7 cellular contexts compared by ENCODE assay signal in the genomic region with DNA sequence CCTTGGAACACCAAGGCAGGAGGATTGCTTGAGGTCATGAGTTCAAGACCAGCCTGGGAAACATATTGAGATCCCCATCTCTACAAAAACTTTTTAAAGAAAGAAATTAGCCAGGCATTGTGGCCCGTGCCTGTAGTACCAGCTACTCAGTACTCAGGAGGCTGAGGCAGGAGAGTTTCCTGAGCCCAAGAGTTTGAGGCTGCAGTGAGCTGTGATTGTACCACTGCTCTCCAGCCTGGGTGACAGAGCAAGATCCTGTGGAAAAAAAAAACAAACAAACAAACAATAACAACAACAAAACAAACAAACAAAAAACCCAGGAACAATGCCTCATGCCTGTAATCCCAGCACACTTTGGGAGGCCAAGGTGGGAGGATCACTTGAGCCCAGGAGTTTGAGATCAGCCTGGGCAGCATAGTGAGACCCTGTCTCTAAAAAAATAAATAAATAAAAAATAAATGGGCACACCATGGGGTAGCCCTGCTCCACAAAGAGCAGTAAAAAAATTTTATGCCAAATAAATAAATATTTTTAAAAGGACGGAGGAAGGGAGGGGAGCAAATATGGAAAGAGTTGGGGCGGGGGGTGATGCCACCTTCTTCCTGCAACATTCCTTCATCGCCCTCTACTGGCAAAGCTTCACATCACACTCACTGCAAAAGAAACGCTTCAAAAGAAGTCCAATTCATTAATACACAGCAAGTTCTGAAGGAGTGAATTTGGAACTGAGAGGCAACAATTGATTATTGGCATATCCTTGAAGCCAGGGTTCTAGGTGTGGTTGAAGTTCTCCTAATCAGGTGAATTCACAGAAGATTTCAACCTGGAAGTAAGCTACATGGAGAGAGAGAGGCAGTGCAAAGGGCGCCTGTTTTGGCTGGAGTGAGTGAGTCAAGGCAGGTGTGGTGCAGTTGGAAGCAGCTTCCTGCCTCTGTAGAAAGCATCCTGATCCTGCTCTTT. TPM values are rescaled to one million over a fixed set of nuclear protein-coding genes. Genes with fewer than 3 reads are reported as not detected.
DNase-seq lines count a peak whose midpoint lies in the region; ATAC-seq, FAIRE-seq and TF ChIP-seq lines count a peak whose summit lies in the region.

No MANE protein-coding gene starts in this region.

- H3K4me3 Mint-ChIP-seq in activated T-helper 17 cell treated with anti-CD3 and anti-CD28 coated beads, Interleukin-2, amount 50 U/mL, for 72 hours = no peak overlapping the region

- no CpG with 5 or more reads among the region's 6 CpGs for WGBS in trophoblast cell (ENCODE audit: extremely low coverage, insufficient coverage, insufficient read length)

- H2BK12ac ChIP-seq in trophoblast cell (ENCODE audit: low read length) = peak overlapping the region; percentile 71

- no peak overlapping the region for H3K4me2 ChIP-seq in trophoblast cell (ENCODE audit: low read length)

- no peaks in the 10 kb centered on the region for H3K27me3 ChIP-seq in trophoblast cell (ENCODE audit: insufficient read depth, low read length)

- H3K4me3 ChIP-seq in GM08714 (ENCODE audit: low read length) = peak overlapping the region; percentile 0; the same call in 1 of the 2 replicates
- H3K4me3 ChIP-seq in foreskin fibroblast (ENCODE audit: low read depth in 1 of 2, low read length in 2 of 2) = no peak overlapping the region
- no peak overlapping the region for H3K4me3 ChIP-seq in trophoblast cell (ENCODE audit: low read depth, low read length)

- no peak overlapping the region for H2AFZ ChIP-seq in trophoblast cell (ENCODE audit: insufficient read depth, low read length, poor library complexity)

- no peaks in the 10 kb centered on the region for H3K36me3 Mint-ChIP-seq in activated T-helper 17 cell treated with anti-CD3 and anti-CD28 coated beads, Interleukin-2, amount 50 U/mL, for 72 hours (ENCODE audit: low read depth)

- H2BK120ac ChIP-seq in trophoblast cell (ENCODE audit: insufficient read depth, low read length, poor library complexity) = no peak overlapping the region

- no peak overlapping the region for H2BK5ac ChIP-seq in trophoblast cell (ENCODE audit: low read depth, low read length, poor library complexity)

- peak; percentile 61 for ATAC-seq in HG03354 (IDR thresholded peaks at IDR 0.05; ENCODE audit: poor library complexity, severe bottlenecking, unreplicated experiment)
- ATAC-seq in activated T-helper 17 cell treated with anti-CD3 and anti-CD28 coated beads, Interleukin-2, amount 50 U/mL, for 72 hours (replicated peaks) = peak; percentile 53

- H3K27ac Mint-ChIP-seq in activated T-helper 17 cell treated with anti-CD3 and anti-CD28 coated beads, Interleukin-2, amount 50 U/mL, for 72 hours = no peak overlapping the region

- H2AK5ac ChIP-seq in trophoblast cell (ENCODE audit: low read length) = no peak overlapping the region

- H3K4me1 ChIP-seq in trophoblast cell (ENCODE audit: control insufficient read depth in 1 of 2, insufficient read depth in 2 of 2, low read length in 2 of 2) = no peaks in the 10 kb centered on the region

- H3K36me3 ChIP-seq in trophoblast cell (ENCODE audit: control insufficient read depth in 1 of 2, insufficient read depth in 2 of 2, low read length in 2 of 2) = no peaks in the 10 kb centered on the region

- H3K18ac ChIP-seq in trophoblast cell (ENCODE audit: low read length) = no peak overlapping the region

- no peaks in the 10 kb centered on the region for H3K79me1 ChIP-seq in trophoblast cell (ENCODE audit: low read length)

- no peaks in the 10 kb centered on the region for H3K9me3 ChIP-seq in trophoblast cell (ENCODE audit: insufficient read depth, low read depth, low read length)

- no peaks in the 10 kb centered on the region for H3K27me3 Mint-ChIP-seq in activated T-helper 17 cell treated with anti-CD3 and anti-CD28 coated beads, Interleukin-2, amount 50 U/mL, for 72 hours

- H3K14ac ChIP-seq in trophoblast cell (ENCODE audit: low read length) = no peak overlapping the region

- DNase-seq in RKO (ENCODE audit: low spot score) = peak; percentile 49
- peak; percentile 43 to 75 for DNase-seq in foreskin fibroblast
- DNase-seq in trophoblast cell = peak; percentile 21 to 80
- peak; percentile 39 for DNase-seq in urothelium cell line (ENCODE audit: low spot score)

- peaks cover 6% of the 10 kb centered on the region for H3K4me1 Mint-ChIP-seq in activated T-helper 17 cell treated with anti-CD3 and anti-CD28 coated beads, Interleukin-2, amount 50 U/mL, for 72 hours

- no peak overlapping the region for H3K27ac ChIP-seq in trophoblast cell (ENCODE audit: low read depth, low read length)

- H3K4ac ChIP-seq in trophoblast cell (ENCODE audit: low read depth, low read length) = no peak overlapping the region

- no peak overlapping the region for H4K12ac ChIP-seq in trophoblast cell (ENCODE audit: low read depth, low read length)

- no peaks in the 10 kb centered on the region for H3K79me2 ChIP-seq in trophoblast cell (ENCODE audit: control insufficient read depth, insufficient read depth, low read length, poor library complexity)

- no peaks in the 10 kb centered on the region for H3K9me3 Mint-ChIP-seq in activated T-helper 17 cell treated with anti-CD3 and anti-CD28 coated beads, Interleukin-2, amount 50 U/mL, for 72 hours

- FAIRE-seq in urothelium cell line (lab: Jason Lieb, UNC) = no peak

- H4K91ac ChIP-seq in trophoblast cell (ENCODE audit: low read depth, low read length) = no peak overlapping the region

- TF ChIP-seq CTCF in foreskin fibroblast (IDR thresholded peaks at IDR 0.05; ENCODE audit: low read depth, low read length) = peak; percentile 84

- H3K9ac ChIP-seq in trophoblast cell (ENCODE audit: low read length) = no peak overlapping the region

- H3K23ac ChIP-seq in trophoblast cell (ENCODE audit: low read length) = no peak overlapping the region

- no peak overlapping the region for H4K8ac ChIP-seq in trophoblast cell (ENCODE audit: low read depth, low read length)

RNA-seq across cellular contexts. Expression of a gene that starts 8.8 kb away (rescaled TPM):
- 10 to 100 TPM; 29.8 to 41.1 TPM for total RNA-seq in activated T-helper 17 cell treated with anti-CD3 and anti-CD28 coated beads, Interleukin-2, amount 50 U/mL, for 72 hours
- polyA plus RNA-seq in trophoblast cell (2013) = 17.9 and 18.6 TPM in 2 replicates

RNA-seq across cellular contexts. Expression of a gene that starts 37.8 kb away (rescaled TPM):
- 1 to 10 TPM; 6.0 to 7.0 TPM for total RNA-seq in activated T-helper 17 cell treated with anti-CD3 and anti-CD28 coated beads, Interleukin-2, amount 50 U/mL, for 72 hours
- 22.7 and 24.7 TPM in 2 replicates for polyA plus RNA-seq in trophoblast cell (2013)
